18 cellular contexts compared by ENCODE assay signal in genomic region chr14:103708750-103709187, GRCh38. TPM values are rescaled to one million over a fixed set of nuclear protein-coding genes. Genes with fewer than 3 reads are reported as not detected.
DNase-seq lines count a peak whose midpoint lies in the region; ATAC-seq and TF ChIP-seq lines count a peak whose summit lies in the region.
"Had no signal": no experiment of that assay in that cellular context is flagged by ENCODE, and none has a peak within 500 bp of the region (broad histone marks: within the 10 kb centered on the region; RNA-seq: fewer than 3 reads in every experiment).

No MANE protein-coding gene starts in this region.

- DNase-seq in ascending aorta (ENCODE audit: low spot score in 2 of 2) (no peak), left cardiac atrium (no peak), gastrocnemius medialis (peak; percentile 52 to 71), immature natural killer cell (no peak), RKO (ENCODE audit: low spot score) (no peak), SJCRH30 (no peak), NCI-H526 (lab: John Stamatoyannopoulos, UW) (no peak)
- DNase-seq: activated CD8-positive, alpha-beta T cell treated with anti-CD3 and anti-CD28 coated beads for 36 hours; dermis blood vessel endothelial cell; DMS 273 treated with DMSO at 0.1 percent for 48 hours; kidney; NCI-H187; NCI-H446 treated with DMSO at 0.1 percent for 48 hours had no signal

- H3K27ac Mint-ChIP-seq in IgD-negative memory B cell (peak overlapping the region in 2 of 3 donors; percentile 45 to 84), immature natural killer cell (no peak overlapping the region)
- H3K27ac Mint-ChIP-seq: activated CD8-positive, alpha-beta T cell treated with anti-CD3 and anti-CD28 coated beads for 36 hours; activated T-helper 1 cell treated with anti-CD3 and anti-CD28 coated beads, Interleukin-12 subunit alpha, Interleukin-12 subunit beta, Interleukin-2, Interleukin-4 antibody, amounts not matched to agents 30 ng/mL and 10 ng/mL and 1 ng/mL, durations not matched to agents 14 hours and 24 hours and 36 hours had no signal

- no peaks in the 10 kb centered on the region for H3K27me3 ChIP-seq in ascending aorta
- no peaks in the 10 kb centered on the region for H3K27me3 ChIP-seq in gastrocnemius medialis
- no peaks in the 10 kb centered on the region for H3K27me3 ChIP-seq in SJCRH30
- H3K27me3 ChIP-seq: BLaER1 treated with 17β-estradiol and CSF1 and Interleukin-3, amounts not matched to agents 10 nM and 100 nM; esophagus muscularis mucosa had no signal

- H3K4me3 ChIP-seq in ascending aorta (no peak overlapping the region), gastrocnemius medialis (peak overlapping the region in 1 of 4 donors; percentile 13), SJCRH30 (no peak overlapping the region)
- H3K4me3 ChIP-seq: BLaER1 treated with 17β-estradiol and CSF1 and Interleukin-3, amounts not matched to agents 10 nM and 100 nM; esophagus muscularis mucosa had no signal

- in situ Hi-C loops in gastrocnemius medialis (cut with MboI; ENCODE audit: low sequenced_read_pairs in 4 of 4) = no loop called here

- intact Hi-C loops in ascending aorta (cut with DNase I) = no loop called here
- intact Hi-C loops in left cardiac atrium (cut with DNase I) = no loop called here
- intact Hi-C loops in gastrocnemius medialis (cut with DNase I; ENCODE audit: low total_unique reads) = no loop called here

- H3K9me3 Mint-ChIP-seq in IgD-negative memory B cell (no peaks in the 10 kb centered on the region), immature natural killer cell (no peaks in the 10 kb centered on the region)
- H3K9me3 Mint-ChIP-seq: activated CD8-positive, alpha-beta T cell treated with anti-CD3 and anti-CD28 coated beads for 36 hours; activated T-helper 1 cell treated with anti-CD3 and anti-CD28 coated beads, Interleukin-12 subunit alpha, Interleukin-12 subunit beta, Interleukin-2, Interleukin-4 antibody, amounts not matched to agents 30 ng/mL and 10 ng/mL and 1 ng/mL, durations not matched to agents 14 hours and 24 hours and 36 hours had no signal

- no peak for TF ChIP-seq POLR2A in gastrocnemius medialis (IDR thresholded peaks at IDR 0.05)

- H3K4me3 Mint-ChIP-seq in IgD-negative memory B cell (peak overlapping the region in 1 of 4 donors; percentile 74), immature natural killer cell (no peak overlapping the region)
- H3K4me3 Mint-ChIP-seq: activated CD8-positive, alpha-beta T cell treated with anti-CD3 and anti-CD28 coated beads for 36 hours; activated T-helper 1 cell treated with anti-CD3 and anti-CD28 coated beads, Interleukin-12 subunit alpha, Interleukin-12 subunit beta, Interleukin-2, Interleukin-4 antibody, amounts not matched to agents 30 ng/mL and 10 ng/mL and 1 ng/mL, durations not matched to agents 14 hours and 24 hours and 36 hours had no signal

- H3K36me3 ChIP-seq in ascending aorta (peaks cover 20 to 38% of the 10 kb centered on the region in 2 donors), gastrocnemius medialis (peaks cover 0 to 16% of the 10 kb centered on the region in 2 donors), SJCRH30 (peaks cover 38% of the 10 kb centered on the region)

- H3K9me3 ChIP-seq in ascending aorta (no peaks in the 10 kb centered on the region), gastrocnemius medialis (no peaks in the 10 kb centered on the region), SJCRH30 (replicated peaks) (no peaks in the 10 kb centered on the region)
- H3K9me3 ChIP-seq: BLaER1 treated with 17β-estradiol and CSF1 and Interleukin-3, amounts not matched to agents 10 nM and 100 nM; esophagus muscularis mucosa had no signal

- H3K4me1 Mint-ChIP-seq in IgD-negative memory B cell (peaks cover 4 to 8% (median 5%) of the 10 kb centered on the region in 3 donors), immature natural killer cell (peaks cover under 1 to 6% of the 10 kb centered on the region in 2 donors)

- peak overlapping the region; percentile 24 to 41 for H3K27ac ChIP-seq in ascending aorta
- H3K27ac ChIP-seq in gastrocnemius medialis = peak overlapping the region in 1 of 4 donors; percentile 40
- no peak overlapping the region for H3K27ac ChIP-seq in SJCRH30
- H3K27ac ChIP-seq: BLaER1 treated with 17β-estradiol and CSF1 and Interleukin-3, amounts not matched to agents 10 nM and 100 nM had no signal

- H3K36me3 Mint-ChIP-seq in IgD-negative memory B cell = peaks cover 4% of the 10 kb centered on the region
- H3K36me3 Mint-ChIP-seq in immature natural killer cell = peaks cover 0 to 2% (median 0%) of the 10 kb centered on the region in 3 donors

- ATAC-seq in left cardiac atrium = peak; percentile 3 to 17
- ATAC-seq in gastrocnemius medialis = peak; percentile 59 to 75
- ATAC-seq: activated CD8-positive, alpha-beta T cell treated with anti-CD3 and anti-CD28 coated beads for 36 hours; HCT116 had no signal

- TF ChIP-seq CTCF in ascending aorta (IDR thresholded peaks at IDR 0.05) (no peak), gastrocnemius medialis (IDR thresholded peaks at IDR 0.05 in 4 of 5, conservative IDR thresholded peaks at IDR 0.05 in 1 of 5) (no peak)

- H3K4me1 ChIP-seq in ascending aorta (peaks cover 17 to 25% of the 10 kb centered on the region in 2 donors), gastrocnemius medialis (peaks cover 26 to 34% of the 10 kb centered on the region in 2 donors), SJCRH30 (no peaks in the 10 kb centered on the region)

- no peaks in the 10 kb centered on the region for H3K27me3 Mint-ChIP-seq in IgD-negative memory B cell
- H3K27me3 Mint-ChIP-seq in immature natural killer cell (ENCODE audit: low read depth in 3 of 3) = peaks cover 3 to 13% (median 3%) of the 10 kb centered on the region in 3 donors
- H3K27me3 Mint-ChIP-seq: activated CD8-positive, alpha-beta T cell treated with anti-CD3 and anti-CD28 coated beads for 36 hours had no signal

RNA-seq across cellular contexts. Expression of gene XRCC3, which starts 6.5 kb away (rescaled TPM):
- 5.7 TPM for polyA plus RNA-seq in IgD-negative memory B cell
- 9.0 TPM for total RNA-seq in ascending aorta
- 1 to 10 TPM; 3.8 to 4.4 TPM for total RNA-seq in left cardiac atrium
- 10 to 100 TPM in 1 of 4 donors, 1 to 10 TPM in 3; 1.3 to 26.5 (median 3.0) TPM for total RNA-seq in gastrocnemius medialis
- 1 to 10 TPM; 4.0 to 5.7 (median 5.4) TPM for polyA plus RNA-seq in immature natural killer cell
- 58.0 and 67.0 TPM in 2 replicates for total RNA-seq in SJCRH30 (2014; rRNA removed; shearing (Covaris generic))

RNA-seq across cellular contexts. Expression of gene ZFYVE21, which starts 6.8 kb away (rescaled TPM):
- polyA plus RNA-seq in IgD-negative memory B cell (10.3 TPM), immature natural killer cell (10 to 100 TPM; 11.4 to 29.0 (median 13.6) TPM)
- total RNA-seq in ascending aorta (219 TPM), left cardiac atrium (10 to 100 TPM; 47.0 to 48.7 TPM), gastrocnemius medialis (10 to 100 TPM; 16.2 to 25.8 (median 20.2) TPM)
- 28.3 and 28.6 TPM in 2 replicates for total RNA-seq in SJCRH30 (2014; rRNA removed; shearing (Covaris generic))

Comparison
In these comparisons a context has a peak if more than half of its experiments do, and no peak if none do; other contexts are left out.
1. H3K27ac Mint-ChIP-seq: peak in IgD-negative memory B cell (2 of 3); none in immature natural killer cell (0 of 6).
2. DNase-seq: peak in gastrocnemius medialis (2 of 2); none in ascending aorta (0 of 2), left cardiac atrium (single experiment), immature natural killer cell (0 of 3), RKO (single experiment), SJCRH30 (0 of 2) and NCI-H526 (0 of 2).